ENCODE assay signal across 12 cellular contexts in genomic region chr6:134398453-134398852, GRCh38.
A peak's percentile ranks its signal among the peaks of the same experiment; 100 is the strongest.
DNase-seq lines count a peak whose midpoint lies in the region; ATAC-seq and FAIRE-seq lines count a peak whose summit lies in the region.
"Had no signal": no experiment of that assay in that cellular context is flagged by ENCODE, and none has a peak within 500 bp of the region (broad histone marks: within the 10 kb centered on the region; RNA-seq: fewer than 3 reads in every experiment).

No MANE protein-coding gene starts in this region.

- peak overlapping the region; percentile 49 for H3K27ac ChIP-seq in skeletal muscle tissue (ENCODE audit: low read depth, low read length)
- H3K27ac ChIP-seq: tibial artery had no signal

- no peaks in the 10 kb centered on the region for H3K27me3 ChIP-seq in skeletal muscle tissue (ENCODE audit: control insufficient read depth in 3 of 3, insufficient read depth in 3 of 3, low read length in 3 of 3)
- H3K27me3 ChIP-seq: MG63, tibial artery had no signal

- peaks cover 0 to 7% (median 2%) of the 10 kb centered on the region in 3 donors for H3K4me1 ChIP-seq in skeletal muscle tissue (ENCODE audit: control insufficient read depth in 3 of 3, insufficient read depth in 3 of 3, low read length in 3 of 3)
- H3K4me1 ChIP-seq: tibial artery had no signal

- peak; percentile 15 for DNase-seq in T-helper 2 cell treated with Interferon-gamma antibody and Interleukin-4, amounts not matched to agents 5 μg/mL and 100 μg/mL, for 36 hours (ENCODE audit: low spot score)
- DNase-seq in T-helper 2 cell, result no peak
- DNase-seq in activated T-helper 2 cell treated with anti-CD3 and anti-CD28 coated beads, Interferon-gamma antibody, Interleukin-2, Interleukin-4, amounts not matched to agents 10 μg/mL and 5 μg/mL and 100 μg/mL, durations not matched to agents 14 hours and 24 hours and 36 hours (ENCODE audit: low spot score), result no peak
- no peak for DNase-seq in NCI-H524 treated with DMSO at 0.1 percent for 48 hours (lab: John Stamatoyannopoulos, UW)
- no peak for DNase-seq in GF-D8 (lab: John Stamatoyannopoulos, UW)
- no peak for DNase-seq in HTR-8/SVneo (ENCODE audit: insufficient read length, low spot score)
- DNase-seq: MG63 had no signal

- no peak overlapping the region for H3K4me3 ChIP-seq in skeletal muscle tissue (ENCODE audit: low read length in 3 of 3)
- H3K4me3 ChIP-seq: MG63, tibial artery had no signal

- ATAC-seq in HG03442 (IDR thresholded peaks at IDR 0.05; ENCODE audit: unreplicated experiment), result peak; percentile 82

- no peak overlapping the region for H3K9ac ChIP-seq in skeletal muscle tissue (ENCODE audit: low read depth in 1 of 3, low read length in 3 of 3)

- no peaks in the 10 kb centered on the region for H3K36me3 ChIP-seq in skeletal muscle tissue (ENCODE audit: control insufficient read depth in 3 of 3, insufficient read depth in 3 of 3, low read length in 3 of 3)
- H3K36me3 ChIP-seq: MG63, tibial artery had no signal

- H3K36me3 Mint-ChIP-seq in T-helper 2 cell treated with Interferon-gamma antibody and Interleukin-4, amounts not matched to agents 5 μg/mL and 100 μg/mL, for 36 hours (ENCODE audit: low read depth), result no peaks in the 10 kb centered on the region
- no peaks in the 10 kb centered on the region for H3K36me3 Mint-ChIP-seq in activated T-helper 2 cell treated with anti-CD3 and anti-CD28 coated beads, Interferon-gamma antibody, Interleukin-2, Interleukin-4, amounts not matched to agents 10 μg/mL and 5 μg/mL and 100 μg/mL, durations not matched to agents 14 hours and 24 hours and 36 hours (ENCODE audit: low read depth)

- H3K9me3 Mint-ChIP-seq in T-helper 2 cell treated with Interferon-gamma antibody and Interleukin-4, amounts not matched to agents 5 μg/mL and 100 μg/mL, for 36 hours, result no peaks in the 10 kb centered on the region
- no peaks in the 10 kb centered on the region for H3K9me3 Mint-ChIP-seq in activated T-helper 2 cell treated with anti-CD3 and anti-CD28 coated beads, Interferon-gamma antibody, Interleukin-2, Interleukin-4, amounts not matched to agents 10 μg/mL and 5 μg/mL and 100 μg/mL, durations not matched to agents 14 hours and 24 hours and 36 hours

- no peak overlapping the region for H3K4me3 Mint-ChIP-seq in T-helper 2 cell treated with Interferon-gamma antibody and Interleukin-4, amounts not matched to agents 5 μg/mL and 100 μg/mL, for 36 hours
- H3K4me3 Mint-ChIP-seq in activated T-helper 2 cell treated with anti-CD3 and anti-CD28 coated beads, Interferon-gamma antibody, Interleukin-2, Interleukin-4, amounts not matched to agents 10 μg/mL and 5 μg/mL and 100 μg/mL, durations not matched to agents 14 hours and 24 hours and 36 hours (ENCODE audit: low read depth), result no peak overlapping the region

- H3K27ac Mint-ChIP-seq in T-helper 2 cell treated with Interferon-gamma antibody and Interleukin-4, amounts not matched to agents 5 μg/mL and 100 μg/mL, for 36 hours, result no peak overlapping the region
- peak overlapping the region; percentile 40 for H3K27ac Mint-ChIP-seq in activated T-helper 2 cell treated with anti-CD3 and anti-CD28 coated beads, Interferon-gamma antibody, Interleukin-2, Interleukin-4, amounts not matched to agents 10 μg/mL and 5 μg/mL and 100 μg/mL, durations not matched to agents 14 hours and 24 hours and 36 hours

- FAIRE-seq in HTR-8/SVneo (lab: Jason Lieb, UNC), result no peak
- FAIRE-seq: GM12892, keratinocyte had no signal

- no peaks in the 10 kb centered on the region for H3K27me3 Mint-ChIP-seq in T-helper 2 cell treated with Interferon-gamma antibody and Interleukin-4, amounts not matched to agents 5 μg/mL and 100 μg/mL, for 36 hours (ENCODE audit: low read depth)
- no peaks in the 10 kb centered on the region for H3K27me3 Mint-ChIP-seq in activated T-helper 2 cell treated with anti-CD3 and anti-CD28 coated beads, Interferon-gamma antibody, Interleukin-2, Interleukin-4, amounts not matched to agents 10 μg/mL and 5 μg/mL and 100 μg/mL, durations not matched to agents 14 hours and 24 hours and 36 hours (ENCODE audit: low read depth)

- H3K4me1 Mint-ChIP-seq in T-helper 2 cell treated with Interferon-gamma antibody and Interleukin-4, amounts not matched to agents 5 μg/mL and 100 μg/mL, for 36 hours (ENCODE audit: low read depth), result peaks cover 11% of the 10 kb centered on the region
- H3K4me1 Mint-ChIP-seq in activated T-helper 2 cell treated with anti-CD3 and anti-CD28 coated beads, Interferon-gamma antibody, Interleukin-2, Interleukin-4, amounts not matched to agents 10 μg/mL and 5 μg/mL and 100 μg/mL, durations not matched to agents 14 hours and 24 hours and 36 hours (ENCODE audit: low read depth), result peaks cover 12% of the 10 kb centered on the region

- no peaks in the 10 kb centered on the region for H3K9me3 ChIP-seq in skeletal muscle tissue (ENCODE audit: control insufficient read depth in 3 of 3, low read length in 3 of 3)
- H3K9me3 ChIP-seq: MG63, tibial artery had no signal

- intact Hi-C loops in activated T-helper 2 cell treated with anti-CD3 and anti-CD28 coated beads, Interferon-gamma antibody, Interleukin-2, Interleukin-4, amounts not matched to agents 10 μg/mL and 5 μg/mL and 100 μg/mL, durations not matched to agents 14 hours and 24 hours and 36 hours (cut with micrococcal nuclease), result no loop called here
